24 cellular contexts compared by ENCODE assay signal in the genomic region with DNA sequence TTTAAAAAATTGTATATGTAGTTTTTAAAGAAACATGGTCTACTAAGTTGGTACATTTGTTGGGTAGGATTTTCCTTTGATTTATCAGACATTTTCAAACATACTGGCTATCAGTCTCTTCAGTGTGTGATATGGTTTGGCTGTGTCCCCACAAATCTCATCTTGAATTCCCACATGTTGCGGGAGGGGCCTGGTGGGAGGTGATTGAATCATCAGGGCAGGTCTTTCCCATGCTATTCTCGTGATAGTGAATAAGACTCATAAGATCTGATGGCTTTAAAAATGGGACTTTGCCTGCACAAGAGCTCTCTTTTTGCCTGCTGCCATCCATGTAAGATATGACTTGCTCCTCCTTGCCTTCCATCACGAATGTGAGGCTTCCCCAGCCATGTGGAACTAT.
"Had no signal": no experiment of that assay in that cellular context is flagged by ENCODE, and none has a peak within 500 bp of the region (broad histone marks: within the 10 kb centered on the region; RNA-seq: fewer than 3 reads in every experiment).

No MANE protein-coding gene starts in this region.

- H3K4me2 ChIP-seq: hepatocyte, neural progenitor cell had no signal

- H3K36me3 ChIP-seq: colonic mucosa, esophagus muscularis mucosa, gastrocnemius medialis, heart left ventricle, neural progenitor cell, right atrium auricular region, spleen, thoracic aorta, tibial nerve, upper lobe of left lung had no signal

- H3K9me3 ChIP-seq: colonic mucosa, esophagus muscularis mucosa, gastrocnemius medialis, heart left ventricle, mucosa of descending colon, right atrium auricular region, sigmoid colon, spleen, thoracic aorta, tibial nerve, upper lobe of left lung had no signal

- H3K9ac ChIP-seq: neural progenitor cell, parathyroid adenoma had no signal

- H3K27me3 ChIP-seq: colonic mucosa, esophagus muscularis mucosa, gastrocnemius medialis, heart left ventricle, neural progenitor cell, right atrium auricular region, sigmoid colon, spleen, tibial nerve, upper lobe of left lung had no signal

- H3K27ac ChIP-seq: colonic mucosa, epithelial cell of prostate, esophagus muscularis mucosa, gastrocnemius medialis, heart left ventricle, hepatocyte, neural progenitor cell, parathyroid adenoma, right atrium auricular region, sigmoid colon, skin epidermis, spleen, thoracic aorta, tibial nerve, upper lobe of left lung had no signal

- H2AFZ ChIP-seq: hepatocyte, neural progenitor cell, parathyroid adenoma had no signal

- H3K4me3 ChIP-seq: colonic mucosa, esophagus muscularis mucosa, gastrocnemius medialis, heart left ventricle, hepatocyte, lung, mucosa of descending colon, neural progenitor cell, right atrium auricular region, sigmoid colon, skin epidermis, spleen, thoracic aorta, tibial nerve, upper lobe of left lung had no signal

- H3K4me1 ChIP-seq: colonic mucosa, gastrocnemius medialis, neural progenitor cell, parathyroid adenoma, right atrium auricular region, spleen had no signal

- DNase-seq: colonic mucosa; effector CD8-positive, alpha-beta T cell; endodermal cell; foreskin fibroblast; gastrocnemius medialis; heart left ventricle; kidney; mucosa of descending colon; naive thymus-derived CD4-positive, alpha-beta T cell; sigmoid colon; spleen; stimulated activated CD4-positive, alpha-beta T cell treated with anti-CD3 and anti-CD28 coated beads, Interleukin-4, amount 100 ng/mL, for 4 hours; stimulated activated naive B cell treated with anti-CD40 and anti-IgM and Interleukin-4, amounts not matched to agents 10 μg/mL and 1 μg/mL and 100 μg/mL, for 72 hours; upper lobe of left lung had no signal
